ENCODE assay signal across 8 cellular contexts in genomic region chr4:6575503-6576240, GRCh38.
DNase-seq lines count a peak whose midpoint lies in the region; ATAC-seq and TF ChIP-seq lines count a peak whose summit lies in the region.

No MANE protein-coding gene starts in this region.

- CTCF ChIA-PET in AG04449 (lab: Yijun Ruan, JAX) = interaction anchor here (0.7 to 1.5 kb wide), 2 partner anchors 14 to 29 kb away, joined by 3 read pairs; no protein-coding TSS in a partner anchor

- no peak for TF ChIP-seq CTCF in AG04449 (IDR thresholded peaks at IDR 0.05; ENCODE audit: insufficient read depth, low read length, missing control alignments)
- TF ChIP-seq CTCF in cardiac fibroblast (IDR thresholded peaks at IDR 0.05; ENCODE audit: low read depth, low read length) = no peak

- peaks cover 26% of the 10 kb centered on the region for H3K4me1 ChIP-seq in mucosa of stomach (ENCODE audit: control insufficient read depth, insufficient read depth, low read length)

- DNase-seq in AG04449 (ENCODE audit: low read depth, low spot score) (no peak), cardiac fibroblast (ENCODE audit: low read depth in 2 of 2) (no peak), NCI-H526 treated with DMSO at 0.1 percent for 48 hours (lab: John Stamatoyannopoulos, UW) (no peak), superior temporal gyrus (ENCODE audit: extremely low spot score) (no peak), erythroblast (lab: John Stamatoyannopoulos, UW) (no peak)

- H3K4me3 ChIP-seq in AG04449 (ENCODE audit: low read depth, low read length) = peak overlapping the region; percentile 96
- peak overlapping the region; percentile 87 to 99 for H3K4me3 ChIP-seq in cardiac fibroblast (replicated peaks in 1 of 2; ENCODE audit: low read depth in 2 of 2, low read length in 2 of 2)
- H3K4me3 ChIP-seq in mucosa of stomach (ENCODE audit: low read length) = peak overlapping the region; percentile 83

- no peak for TF ChIP-seq POLR2A in erythroblast (IDR thresholded peaks at IDR 0.05; ENCODE audit: low read length)

- ATAC-seq in HG03175 (IDR thresholded peaks at IDR 0.05; ENCODE audit: unreplicated experiment) (peak; percentile 2), HG03565 (IDR thresholded peaks at IDR 0.05; ENCODE audit: unreplicated experiment) (no peak)

- peaks cover 16% of the 10 kb centered on the region for H3K36me3 ChIP-seq in mucosa of stomach (ENCODE audit: control insufficient read depth, insufficient read depth, low read length)

- peak overlapping the region; percentile 87 for H3K9ac ChIP-seq in mucosa of stomach (ENCODE audit: low read length)

- no peaks in the 10 kb centered on the region for H3K27me3 ChIP-seq in mucosa of stomach (ENCODE audit: control insufficient read depth, insufficient read depth, low read length)

- POLR2A ChIA-PET in AG04449 (lab: Yijun Ruan, JAX) = no interaction called here

- H3K9me3 ChIP-seq in mucosa of stomach (ENCODE audit: control insufficient read depth, low read length) = no peaks in the 10 kb centered on the region
